18 cellular contexts compared by ENCODE assay signal in genomic region chr12:70842136-70842535, GRCh38.
"Had no signal": no experiment of that assay in that cellular context is flagged by ENCODE, and none has a peak within 500 bp of the region (broad histone marks: within the 10 kb centered on the region; RNA-seq: fewer than 3 reads in every experiment).

No MANE protein-coding gene starts in this region.

- H3K36me3 ChIP-seq: ascending aorta, breast epithelium, neutrophil, suprapubic skin, upper lobe of left lung had no signal

- H3K4me3 ChIP-seq: ascending aorta, breast epithelium, skin epidermis, suprapubic skin, upper lobe of left lung had no signal

- H3K4me1 ChIP-seq: ascending aorta, breast epithelium, parathyroid adenoma, suprapubic skin, upper lobe of left lung had no signal

- H3K27me3 Mint-ChIP-seq: activated naive CD8-positive, alpha-beta T cell treated with anti-CD3 and anti-CD28 coated beads, Interleukin-2, amount 50 U/mL, for 24 hours had no signal

- H3K36me3 Mint-ChIP-seq: natural killer cell had no signal

- H3K9me3 Mint-ChIP-seq: activated naive CD4-positive, alpha-beta T cell treated with anti-CD3 and anti-CD28 coated beads for 36 hours; activated naive CD8-positive, alpha-beta T cell treated with anti-CD3 and anti-CD28 coated beads, Interleukin-2, amount 50 U/mL, for 24 hours had no signal

- H3K9me3 ChIP-seq: ascending aorta, breast epithelium, neutrophil, suprapubic skin, upper lobe of left lung had no signal

- DNase-seq: activated CD4-positive, alpha-beta T cell treated with anti-CD3 and anti-CD28 coated beads, Interleukin-2, amount 50 U/mL, for 48 hours; activated CD4-positive, CD25-positive, alpha-beta regulatory T cell treated with anti-CD3 and anti-CD28 coated beads, Interleukin-2, amount 50 U/mL, for 72 hours; activated naive CD4-positive, alpha-beta T cell treated with anti-CD3 and anti-CD28 coated beads for 36 hours; activated naive CD8-positive, alpha-beta T cell treated with anti-CD3 and anti-CD28 coated beads, Interleukin-2, amount 50 U/mL, for 24 hours; kidney; mesenchymal stem cell; natural killer cell; stimulated activated naive CD8-positive, alpha-beta T cell treated with anti-CD3 and anti-CD28 coated beads, Interleukin-15, Interleukin-2, amounts not matched to agents 100 U/mL and 50 U/mL, for 24 hours; T1000; upper lobe of left lung had no signal

- H3K27ac Mint-ChIP-seq: activated naive CD4-positive, alpha-beta T cell treated with anti-CD3 and anti-CD28 coated beads for 36 hours; activated naive CD8-positive, alpha-beta T cell treated with anti-CD3 and anti-CD28 coated beads, Interleukin-2, amount 50 U/mL, for 24 hours; activated T-helper 17 cell treated with anti-CD3 and anti-CD28 coated beads, Interleukin-2, amount 50 U/mL, for 72 hours; natural killer cell had no signal

- H3K27me3 ChIP-seq: ascending aorta, breast epithelium, neutrophil, suprapubic skin, upper lobe of left lung had no signal

- ATAC-seq: activated naive CD8-positive, alpha-beta T cell treated with anti-CD3 and anti-CD28 coated beads, Interleukin-2, amount 50 U/mL, for 24 hours; activated T-helper 17 cell treated with anti-CD3 and anti-CD28 coated beads, Interleukin-2, amount 50 U/mL, for 72 hours; esophagus mucosa; natural killer cell; stimulated activated naive CD8-positive, alpha-beta T cell treated with anti-CD3 and anti-CD28 coated beads, Interleukin-15, Interleukin-2, amounts not matched to agents 100 U/mL and 50 U/mL, for 24 hours had no signal

- H3K4me3 Mint-ChIP-seq: activated naive CD4-positive, alpha-beta T cell treated with anti-CD3 and anti-CD28 coated beads for 36 hours; activated naive CD8-positive, alpha-beta T cell treated with anti-CD3 and anti-CD28 coated beads, Interleukin-2, amount 50 U/mL, for 24 hours; activated T-helper 17 cell treated with anti-CD3 and anti-CD28 coated beads, Interleukin-2, amount 50 U/mL, for 72 hours; natural killer cell had no signal

- H3K4me1 Mint-ChIP-seq: activated naive CD8-positive, alpha-beta T cell treated with anti-CD3 and anti-CD28 coated beads, Interleukin-2, amount 50 U/mL, for 24 hours; activated T-helper 17 cell treated with anti-CD3 and anti-CD28 coated beads, Interleukin-2, amount 50 U/mL, for 72 hours; natural killer cell had no signal

- H3K27ac ChIP-seq: breast epithelium, neutrophil, parathyroid adenoma, skin epidermis, suprapubic skin, upper lobe of left lung had no signal
